In the genomic region with DNA sequence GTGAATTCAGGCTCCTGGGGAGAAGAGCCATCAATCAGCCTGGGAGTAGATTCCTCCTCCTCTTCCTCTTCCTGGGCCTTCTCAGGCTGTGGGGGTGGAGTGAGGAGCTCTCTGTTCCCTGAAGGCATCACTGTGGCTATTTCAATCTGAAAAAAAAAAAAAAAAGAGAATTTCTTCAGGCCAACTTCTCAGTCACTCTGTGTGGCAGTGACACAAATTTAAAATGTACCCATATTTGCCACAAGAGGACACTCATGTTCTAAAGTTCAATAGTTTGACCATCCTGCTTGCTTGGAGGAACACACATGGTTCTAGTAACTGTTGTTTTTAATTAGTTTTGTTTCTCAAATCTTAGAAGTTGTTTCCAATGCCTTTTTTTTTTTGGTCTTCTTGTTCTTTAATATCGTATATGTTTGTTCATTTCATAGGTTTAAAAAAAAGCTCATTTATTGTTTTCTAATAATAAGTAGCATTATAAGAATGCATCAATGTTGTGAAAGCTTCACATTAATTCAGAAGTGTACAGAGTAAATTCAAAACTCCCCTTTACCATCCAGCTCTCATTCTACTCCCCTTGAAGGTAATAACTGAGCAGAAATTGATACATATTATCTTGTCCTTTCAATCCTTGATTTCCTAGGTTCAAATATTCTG, we compare ENCODE assay signal across 9 cellular contexts. TPM values are rescaled to one million over a fixed set of nuclear protein-coding genes. Genes with fewer than 3 reads are reported as not detected.
DNase-seq lines count a peak whose midpoint lies in the region; ATAC-seq and TF ChIP-seq lines count a peak whose summit lies in the region.
"Had no signal": no experiment of that assay in that cellular context is flagged by ENCODE, and none has a peak within 500 bp of the region (broad histone marks: within the 10 kb centered on the region; RNA-seq: fewer than 3 reads in every experiment).

No MANE protein-coding gene starts in this region.

- no peaks in the 10 kb centered on the region for H3K27me3 Mint-ChIP-seq in chondrocyte (ENCODE audit: low read depth)

- H3K36me3 Mint-ChIP-seq in chondrocyte (ENCODE audit: low read depth): no peaks in the 10 kb centered on the region
- H3K36me3 Mint-ChIP-seq: natural killer cell had no signal

- H3K4me3 ChIP-seq in lung: no peak overlapping the region

- peaks cover 46% of the 10 kb centered on the region for H3K4me1 Mint-ChIP-seq in chondrocyte (ENCODE audit: low read depth)
- H3K4me1 Mint-ChIP-seq: natural killer cell had no signal

- no peaks in the 10 kb centered on the region for H3K27me3 ChIP-seq in lung (ENCODE audit: control insufficient read depth, insufficient read depth)

- peak; percentile 82 for TF ChIP-seq CTCF in C4-2B (conservative IDR thresholded peaks at IDR 0.05)
- TF ChIP-seq CTCF in chondrocyte (IDR thresholded peaks at IDR 0.05): peak; percentile 93
- TF ChIP-seq CTCF in lung (IDR thresholded peaks at IDR 0.05; ENCODE audit: control extremely low read depth, extremely low read depth): peak; percentile 37

- H3K27ac Mint-ChIP-seq in chondrocyte (ENCODE audit: unreplicated experiment): peak overlapping the region; percentile 69
- H3K27ac Mint-ChIP-seq: natural killer cell had no signal

- DNase-seq in NCI-H69 (lab: John Stamatoyannopoulos, UW) (peak; percentile 71), chondrocyte (ENCODE audit: low spot score) (no peak), lung (ENCODE audit: low spot score) (no peak), activated gamma-delta T cell treated with Interleukin-2 at 50 U/mL for 16 hours (no peak)
- DNase-seq: natural killer cell had no signal

- H3K27ac ChIP-seq in C4-2B: no peak overlapping the region
- H3K27ac ChIP-seq in lung (ENCODE audit: low read depth in 1 of 2, low read length in 1 of 2): peak overlapping the region in 1 of 2 donors; percentile 45

- peaks cover 4% of the 10 kb centered on the region for H3K9me3 Mint-ChIP-seq in chondrocyte (ENCODE audit: low read depth)
- H3K9me3 Mint-ChIP-seq: natural killer cell had no signal

- H3K4me1 ChIP-seq in lung (ENCODE audit: control insufficient read depth in 2 of 2, insufficient read depth in 2 of 2, low read length in 2 of 2): no peaks in the 10 kb centered on the region

- H3K9me3 ChIP-seq in lung (ENCODE audit: control insufficient read depth in 2 of 2, insufficient read depth in 1 of 2, low read length in 1 of 2): no peaks in the 10 kb centered on the region

- H3K4me3 Mint-ChIP-seq in chondrocyte (ENCODE audit: unreplicated experiment): no peak overlapping the region
- H3K4me3 Mint-ChIP-seq: natural killer cell had no signal

- WGBS in lung, 2 donors: 60 to 76% methylated on average over 1 of the region's 1 CpG

- no peaks in the 10 kb centered on the region for H3K36me3 ChIP-seq in lung (ENCODE audit: control insufficient read depth in 2 of 2, insufficient read depth in 2 of 2, low read length in 2 of 2)

- peak; percentile 97 for ATAC-seq in GM18907 (IDR thresholded peaks at IDR 0.05; ENCODE audit: unreplicated experiment)
- ATAC-seq in HG03139 (IDR thresholded peaks at IDR 0.05; ENCODE audit: unreplicated experiment): peak; percentile 85
- no peak for ATAC-seq in lung (ENCODE audit: insufficient read depth, low FRiP score)
- ATAC-seq in GM21737 (IDR thresholded peaks at IDR 0.05; ENCODE audit: unreplicated experiment): no peak

RNA-seq across cellular contexts. Expression of a gene that starts 23.3 kb away (rescaled TPM):
- total RNA-seq in chondrocyte (not detected in 3 replicates), lung (not detected)
- polyA plus RNA-seq in lung: not detected
- total RNA-seq: natural killer cell had no signal

RNA-seq across cellular contexts. Expression of a gene that starts 26.5 kb away (rescaled TPM):
- not detected in 3 replicates for total RNA-seq in chondrocyte
- under 1 TPM in 1 of 2 donors, not detected in 1; 0.31 TPM for total RNA-seq in lung
- polyA plus RNA-seq in lung: under 1 TPM in 1 of 2 donors, not detected in 1; 0.05 TPM
- total RNA-seq: natural killer cell had no signal

Comparison
In these comparisons a context has a peak if more than half of its experiments do, and no peak if none do; other contexts are left out.
1. CTCF ChIP-seq: peak in every context shown above with its lines; median percentile 93 in chondrocyte; 82 in C4-2B; 37 in lung.
2. ATAC-seq: peak in GM18907 (single experiment) and HG03139 (single experiment); none in lung (single experiment) and GM21737 (single experiment).